Comparison of ENCODE assay signal across 11 cellular contexts in the genomic region with DNA sequence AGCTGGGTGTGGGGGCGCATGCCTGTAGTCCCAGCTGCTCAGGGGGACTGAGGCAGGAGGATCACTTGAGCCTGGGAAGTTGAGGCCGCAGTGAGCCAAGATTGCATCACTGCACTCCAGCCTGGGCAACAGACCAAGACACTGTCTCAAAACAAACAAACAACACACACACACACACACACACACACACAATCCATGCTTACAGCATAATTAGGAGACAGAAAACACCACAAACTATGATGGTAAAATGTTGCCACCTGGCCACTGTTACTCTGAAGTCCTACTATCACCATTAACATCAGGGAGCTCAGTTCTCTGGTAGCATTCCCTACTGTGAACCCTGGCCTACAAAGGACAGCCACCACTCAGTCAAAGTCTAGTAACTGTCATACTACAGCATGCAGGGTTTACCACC. TPM values are rescaled to one million over a fixed set of nuclear protein-coding genes. Genes with fewer than 3 reads are reported as not detected.
DNase-seq lines count a peak whose midpoint lies in the region; ATAC-seq and TF ChIP-seq lines count a peak whose summit lies in the region.
"Had no signal": no experiment of that assay in that cellular context is flagged by ENCODE, and none has a peak within 500 bp of the region (broad histone marks: within the 10 kb centered on the region; RNA-seq: fewer than 3 reads in every experiment).

No MANE protein-coding gene starts in this region.

- no peak overlapping the region for H4K8ac ChIP-seq in H9 (replicated peaks; ENCODE audit: insufficient read length, low read depth, low read length)

- H2BK12ac ChIP-seq in H9 (ENCODE audit: insufficient read length, low read depth, low read length): no peak overlapping the region

- peaks cover 18% of the 10 kb centered on the region for H3K4me1 ChIP-seq in Panc1 (ENCODE audit: control insufficient read depth, insufficient read depth, low read length)
- no peaks in the 10 kb centered on the region for H3K4me1 ChIP-seq in H9 (ENCODE audit: insufficient read depth, low read length)

- no peak overlapping the region for H3K56ac ChIP-seq in H9 (ENCODE audit: insufficient read length, low read depth, low read length)

- H3K27ac ChIP-seq in Panc1 (ENCODE audit: low read length): peak overlapping the region; percentile 88
- no peak overlapping the region for H3K27ac ChIP-seq in H9 (ENCODE audit: insufficient read length, low read depth, low read length)

- H3K9me3 ChIP-seq in Panc1 (ENCODE audit: control insufficient read depth, insufficient read depth, low read depth, low read length) (no peaks in the 10 kb centered on the region), H9 (ENCODE audit: control insufficient read depth, low read depth, low read length) (no peaks in the 10 kb centered on the region)

- intact Hi-C loops in Panc1 (cut with micrococcal nuclease; ENCODE audit: unreplicated experiment): no loop called here

- no peak overlapping the region for H3K23ac ChIP-seq in H9 (ENCODE audit: insufficient read length, low read depth, low read length)

- H4K91ac ChIP-seq in H9 (ENCODE audit: insufficient read length, low read depth, low read length): no peak overlapping the region

- H3K14ac ChIP-seq in H9 (ENCODE audit: insufficient read depth, low read length): no peak overlapping the region

- no peak overlapping the region for H2BK5ac ChIP-seq in H9 (ENCODE audit: insufficient read length, low read length)

- H3K27me3 Mint-ChIP-seq in osteocyte (ENCODE audit: unreplicated experiment): no peaks in the 10 kb centered on the region
- H3K27me3 Mint-ChIP-seq in H9 (ENCODE audit: low read depth): no peaks in the 10 kb centered on the region
- H3K27me3 Mint-ChIP-seq: naive B cell had no signal

- H3K4ac ChIP-seq in H9 (ENCODE audit: low read depth, low read length): no peak overlapping the region

- H3K9me3 Mint-ChIP-seq in osteocyte (ENCODE audit: unreplicated experiment) (no peaks in the 10 kb centered on the region), H9 (no peaks in the 10 kb centered on the region)
- H3K9me3 Mint-ChIP-seq: naive B cell had no signal

- no peak overlapping the region for H3T11ph ChIP-seq in H9 (ENCODE audit: low read length)

- H4K20me1 ChIP-seq in H9 (ENCODE audit: control insufficient read depth, insufficient read depth, insufficient read length): no peaks in the 10 kb centered on the region

- no peaks in the 10 kb centered on the region for H3K23me2 ChIP-seq in H9 (ENCODE audit: insufficient read length, low read depth, low read length, poor library complexity, severe bottlenecking)

- peaks cover 13% of the 10 kb centered on the region for H3K4me1 Mint-ChIP-seq in osteocyte (ENCODE audit: unreplicated experiment)
- peaks cover 0 to 3% of the 10 kb centered on the region in 2 experiments; a peak in 1 of 4 replicates for H3K4me1 Mint-ChIP-seq in H9

- no peak overlapping the region for H2BK120ac ChIP-seq in H9 (ENCODE audit: low read depth, low read length, poor library complexity, severe bottlenecking)

- no peak overlapping the region for H3K18ac ChIP-seq in H9 (ENCODE audit: insufficient read length, low read depth, low read length)

- H2AK5ac ChIP-seq in H9 (ENCODE audit: insufficient read length, low read length): no peak overlapping the region

- H3K9ac ChIP-seq in H9 (ENCODE audit: extremely low read depth, insufficient read length, low read length): no peak overlapping the region

- H3K4me2 ChIP-seq in H9 (ENCODE audit: insufficient read depth, insufficient read length, low read length): no peak overlapping the region

- no peaks in the 10 kb centered on the region for H3K79me2 ChIP-seq in H9 (ENCODE audit: insufficient read depth, low read length)

- CTCF ChIA-PET in Panc1 (lab: Charles Lee): interaction anchor here (0.6 kb wide), 2 partner anchors 92 to 161 kb away, joined by 3 to 4 read pairs; no protein-coding TSS in a partner anchor

- H3K36me3 Mint-ChIP-seq in osteocyte (ENCODE audit: unreplicated experiment) (peaks cover 11% of the 10 kb centered on the region), H9 (ENCODE audit: insufficient read depth in 1 of 3, low read depth in 3 of 3) (peaks cover 10 to 12% (median 11%) of the 10 kb centered on the region in 3 experiments; a peak in 6 of 7 replicates)

- no peak overlapping the region for H3K4me3 Mint-ChIP-seq in osteocyte (ENCODE audit: unreplicated experiment)
- H3K4me3 Mint-ChIP-seq in H9: no peak overlapping the region
- H3K4me3 Mint-ChIP-seq: naive B cell had no signal

- TF ChIP-seq CTCF in Panc1 (IDR thresholded peaks at IDR 0.05) (no peak), osteocyte (IDR thresholded peaks at IDR 0.05) (no peak), H9 (conservative IDR thresholded peaks at IDR 0.05) (no peak)

- H3K36me3 ChIP-seq in Panc1 (ENCODE audit: control insufficient read depth, insufficient read depth, low read length): no peaks in the 10 kb centered on the region

- POLR2A ChIA-PET in Panc1 (lab: Charles Lee): no interaction called here

- H3K4me3 ChIP-seq in Panc1 (ENCODE audit: low read depth in 2 of 2, low read length in 2 of 2): no peak overlapping the region; a peak in 1 of 4 replicates

- BruUV-seq in Panc1 (replicated peaks; lab: Mats Ljungman, UMichigan): no TSS peak

- H3K27ac Mint-ChIP-seq in osteocyte (ENCODE audit: unreplicated experiment) (peak overlapping the region; percentile 74), H9 (no peak overlapping the region)

- H4K5ac ChIP-seq in H9 (ENCODE audit: insufficient read length, low read depth, low read length): no peak overlapping the region

- H2AFZ ChIP-seq in H9 (ENCODE audit: low read length): no peak overlapping the region

- H3K79me1 ChIP-seq in H9 (ENCODE audit: insufficient read depth, low read depth, low read length, poor library complexity, severe bottlenecking): no peaks in the 10 kb centered on the region

- ATAC-seq in Panc1: peak; percentile 67

- no peak overlapping the region for H2BK20ac ChIP-seq in H9 (ENCODE audit: low read depth, low read length, poor library complexity, severe bottlenecking)

- in situ Hi-C loops in Panc1 (cut with HindIII; ENCODE audit: low pct_unique_long_range_greater_than_20kb, low sequenced_read_pairs): no loop called here

- no peak overlapping the region for H2BK15ac ChIP-seq in H9 (ENCODE audit: low read depth, low read length)

- H3K27me3 ChIP-seq in Panc1 (ENCODE audit: control insufficient read depth, insufficient read depth, low read length): no peaks in the 10 kb centered on the region
- H3K27me3 ChIP-seq in H9 (ENCODE audit: insufficient read depth, low read length): no peaks in the 10 kb centered on the region

- WGBS in H9 (ENCODE audit: extremely low coverage, insufficient read length, low lambda C conversion rate): no CpG with 5 or more reads among the region's 2 CpGs

- DNase-seq in DMS53 treated with DMSO at 0.1 percent for 48 hours (lab: John Stamatoyannopoulos, UW; ENCODE audit: unreplicated experiment) (peak; percentile 19), Panc1 (ENCODE audit: low read depth, low spot score) (no peak), fibroblast of peridontal ligament (ENCODE audit: extremely low read depth) (peak; percentile 78), osteocyte (ENCODE audit: extremely low spot score, unreplicated experiment) (no peak), superior temporal gyrus (ENCODE audit: extremely low spot score) (no peak), H9 (no peak), NCI-H146 (lab: John Stamatoyannopoulos, UW) (no peak)
- DNase-seq in activated CD4-positive, CD25-positive, alpha-beta regulatory T cell (lab: John Stamatoyannopoulos, UW): no peak
- DNase-seq: naive B cell, NCI-H187 treated with DMSO at 0.1 percent for 48 hours had no signal

RNA-seq across cellular contexts. Expression of a gene that starts 18.3 kb away (rescaled TPM):
- total RNA-seq in Panc1 (2021; ENCODE audit: unreplicated experiment) (107 TPM), osteocyte (58.1 and 73.2 TPM in 2 replicates), H9 (2021) (60.9 and 63.5 TPM in 2 replicates)
- polyA plus RNA-seq in Panc1 (2012; ENCODE audit: insufficient read length): 149 TPM

RNA-seq across cellular contexts. Expression of a gene that starts 36.9 kb away (rescaled TPM):
- total RNA-seq in Panc1 (2021; ENCODE audit: unreplicated experiment): not detected
- polyA plus RNA-seq in Panc1 (2012; ENCODE audit: insufficient read length): not detected
- not detected in 2 replicates for total RNA-seq in osteocyte
- total RNA-seq in H9 (2021): not detected in 2 replicates
- total RNA-seq: T-helper 1 cell treated with Interleukin-12 subunit alpha and Interleukin-12 subunit beta and Interleukin-4 antibody, amounts not matched to agents 30 ng/mL and 1 ng/mL, for 36 hours had no signal

RNA-seq across cellular contexts. Expression of a gene that starts 48.7 kb away (rescaled TPM):
- total RNA-seq in Panc1 (2021; ENCODE audit: unreplicated experiment): 0.69 TPM
- 0.19 TPM for polyA plus RNA-seq in Panc1 (2012; ENCODE audit: insufficient read length)
- total RNA-seq in osteocyte: not detected in 2 replicates
- 3.0 and 4.6 TPM in 2 replicates for total RNA-seq in H9 (2021)
- total RNA-seq: T-helper 1 cell treated with Interleukin-12 subunit alpha and Interleukin-12 subunit beta and Interleukin-4 antibody, amounts not matched to agents 30 ng/mL and 1 ng/mL, for 36 hours had no signal

Comparison
In these comparisons a context has a peak if more than half of its experiments do, and no peak if none do; other contexts are left out.
1. DNase-seq: peak in DMS53 treated with DMSO at 0.1 percent for 48 hours (single experiment) and fibroblast of peridontal ligament (single experiment); none in Panc1 (single experiment), osteocyte (single experiment), superior temporal gyrus (single experiment), activated CD4-positive, CD25-positive, alpha-beta regulatory T cell (0 of 4), H9 (single experiment) and NCI-H146 (single experiment).